ENCODE assay signal across 8 cellular contexts in the genomic region with DNA sequence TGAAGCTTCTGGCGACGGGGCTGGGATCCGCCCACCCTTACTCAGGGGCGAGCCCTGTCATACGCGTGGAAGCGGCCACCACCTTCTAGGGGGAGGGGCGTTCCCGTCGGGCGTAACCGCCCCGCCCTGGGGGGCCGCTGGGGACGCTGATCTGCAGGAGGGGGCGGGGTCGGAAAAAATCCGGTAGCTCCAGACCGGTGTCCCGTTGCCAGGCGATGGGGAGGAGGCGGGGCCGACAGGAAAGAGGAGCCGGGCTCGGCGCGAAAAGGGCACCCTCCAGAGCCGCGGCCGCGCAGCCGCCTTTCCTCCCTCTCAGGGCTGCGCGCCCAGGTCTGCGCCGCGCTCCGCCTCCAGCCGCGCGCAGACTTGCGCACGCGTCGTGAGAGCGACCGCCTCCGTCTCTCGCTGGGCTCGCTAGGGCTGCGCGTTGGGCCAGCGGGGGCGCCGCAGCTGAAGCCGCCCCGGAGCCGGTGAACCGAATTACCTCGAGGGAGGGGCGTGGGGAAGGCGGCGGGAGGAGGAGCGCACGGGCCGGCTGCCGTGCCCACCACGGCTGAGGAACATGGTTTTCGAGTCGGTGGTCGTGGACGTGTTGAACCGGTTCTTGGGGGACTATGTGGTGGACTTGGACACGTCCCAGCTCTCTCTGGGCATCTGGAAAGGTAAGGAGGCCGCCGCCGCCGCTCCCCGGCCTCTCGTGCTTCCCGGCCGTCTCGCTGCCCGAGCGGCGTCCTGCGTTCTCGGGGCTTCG. TPM values are rescaled to one million over a fixed set of nuclear protein-coding genes. Genes with fewer than 3 reads are reported as not detected.
DNase-seq lines count a peak whose midpoint lies in the region; ATAC-seq and TF ChIP-seq lines count a peak whose summit lies in the region.

A gene (plus strand): TSS at position 392 of the 751 bp plus-strand sequence. CDS start 171 bp downstream, at position 563.

- peak within 1 kb of the TSS; percentile 76 for H3K4me3 ChIP-seq in OCI-LY1 (ENCODE audit: low read depth, low read length, poor library complexity, severe bottlenecking)
- H3K4me3 ChIP-seq in epithelial cell of esophagus (ENCODE audit: low read length): peak within 1 kb of the TSS; percentile 87
- H3K4me3 ChIP-seq in mucosa of descending colon: peak within 1 kb of the TSS; percentile 61

- TF ChIP-seq CTCF in OCI-LY1 (IDR thresholded peaks at IDR 0.05; ENCODE audit: low read length) (peak; percentile 39; the same call in 1 of the 2 replicates), epithelial cell of esophagus (IDR thresholded peaks at IDR 0.05; ENCODE audit: insufficient read depth, low read depth, low read length, missing control alignments) (no peak), mucosa of descending colon (IDR thresholded peaks at IDR 0.05) (no peak)

- no peaks in the 10 kb centered on the region for H3K27me3 ChIP-seq in OCI-LY1 (ENCODE audit: insufficient read depth, low read length)

- no peaks in the 10 kb centered on the region for H4K20me1 ChIP-seq in OCI-LY1 (ENCODE audit: insufficient read depth, low read length)

- intact Hi-C loops in mucosa of descending colon (cut with DNase I, micrococcal nuclease): no loop called here

- H3K27ac ChIP-seq in OCI-LY1 (ENCODE audit: low read depth, low read length, poor library complexity, severe bottlenecking): peak within 1 kb of the TSS; percentile 67

- ATAC-seq in GM21515 (IDR thresholded peaks at IDR 0.05; ENCODE audit: unreplicated experiment) (peak; percentile 86), mucosa of descending colon (peak; percentile 95)

- peak within 1 kb of the TSS; percentile 72; the same call in 1 of the 2 replicates for H2AFZ ChIP-seq in OCI-LY1 (ENCODE audit: low read length)

- peak within 1 kb of the TSS; percentile 98 for H3K4me2 ChIP-seq in OCI-LY1 (ENCODE audit: low read length)

- DNase-seq in DMS 273 treated with DMSO at 0.1 percent for 48 hours (lab: John Stamatoyannopoulos, UW) (peak; percentile 84), HuH-7 (ENCODE audit: low spot score) (peak; percentile 81), epithelial cell of esophagus (ENCODE audit: low read depth) (peak; percentile 94), mucosa of descending colon (peak; percentile 92 to 96 (median 95))
- DNase-seq in activated CD8-positive, alpha-beta memory T cell treated with anti-CD3 and anti-CD28 coated beads, Interleukin-2, amount 50 U/mL, for 48 hours: peak; percentile 96
- peak; percentile 74 to 86 for DNase-seq in stimulated activated CD8-positive, alpha-beta memory T cell treated with anti-CD3 and anti-CD28 coated beads, Interleukin-4, amount 100 ng/mL, for 4 hours (ENCODE audit: low read depth in 2 of 2, low spot score in 1 of 2)

- H3K79me2 ChIP-seq in OCI-LY1 (ENCODE audit: insufficient read depth, low read length): peaks cover 42% of the 10 kb centered on the region

- no peaks in the 10 kb centered on the region for H3K36me3 ChIP-seq in OCI-LY1 (ENCODE audit: insufficient read depth, low read length)
- no peaks in the 10 kb centered on the region for H3K36me3 ChIP-seq in mucosa of descending colon (ENCODE audit: low read depth)

- peaks cover 6% of the 10 kb centered on the region; the same call in 1 of the 2 replicates for H3F3A ChIP-seq in OCI-LY1 (ENCODE audit: insufficient read depth, low read length)

- H3K9me2 ChIP-seq in OCI-LY1 (ENCODE audit: low read depth, low read length): no peaks in the 10 kb centered on the region

- H3K4me1 ChIP-seq in OCI-LY1 (ENCODE audit: insufficient read depth, low read length, severe bottlenecking) (peaks cover 30% of the 10 kb centered on the region), mucosa of descending colon (ENCODE audit: low read depth) (peaks cover 14% of the 10 kb centered on the region)

- H3K9ac ChIP-seq in OCI-LY1 (ENCODE audit: low read length): peak within 1 kb of the TSS; percentile 79

- H3K9me3 ChIP-seq in OCI-LY1 (ENCODE audit: low read length) (no peaks in the 10 kb centered on the region), mucosa of descending colon (no peaks in the 10 kb centered on the region)

RNA-seq across cellular contexts. Expression of the gene that starts here (rescaled TPM):
- 10 to 100 TPM; 48.7 to 62.6 (median 49.2) TPM for total RNA-seq in mucosa of descending colon

Comparison
In these comparisons a context has a peak if more than half of its experiments do, and no peak if none do; other contexts are left out.
1. Peak in every context shown above with its lines: DNase-seq, ATAC-seq, H3K4me3 ChIP-seq and H3K27ac ChIP-seq.